Comparison of ENCODE assay signal across 21 cellular contexts in genomic region chr6:165770430-165771082, GRCh38.
DNase-seq lines count a peak whose midpoint lies in the region; ATAC-seq and TF ChIP-seq lines count a peak whose summit lies in the region.
"Had no signal": no experiment of that assay in that cellular context is flagged by ENCODE, and none has a peak within 500 bp of the region (broad histone marks: within the 10 kb centered on the region; RNA-seq: fewer than 3 reads in every experiment).

No MANE protein-coding gene starts in this region.

- H3K4me3 ChIP-seq in GM23338: no peak overlapping the region
- H3K4me3 ChIP-seq: PC-9 had no signal

- H3K27me3 Mint-ChIP-seq in GM23338 (ENCODE audit: insufficient read depth, low read depth, poor library complexity): peaks cover 10% of the 10 kb centered on the region
- H3K27me3 Mint-ChIP-seq in WTC11 (ENCODE audit: low read depth): peaks cover 32% of the 10 kb centered on the region
- peaks cover 3% of the 10 kb centered on the region for H3K27me3 Mint-ChIP-seq in endothelial cell (ENCODE audit: unreplicated experiment)
- peaks cover 31% of the 10 kb centered on the region for H3K27me3 Mint-ChIP-seq in activated naive CD8-positive, alpha-beta T cell treated with anti-CD3 and anti-CD28 coated beads, Interleukin-2, amount 50 U/mL, for 24 hours

- H3K27ac Mint-ChIP-seq in GM23338 (no peak overlapping the region), WTC11 (no peak overlapping the region), endothelial cell (ENCODE audit: unreplicated experiment) (peak overlapping the region; percentile 6)
- no peak overlapping the region for H3K27ac Mint-ChIP-seq in activated naive CD8-positive, alpha-beta T cell treated with anti-CD3 and anti-CD28 coated beads, Interleukin-2, amount 50 U/mL, for 24 hours
- H3K27ac Mint-ChIP-seq: CD4-positive, alpha-beta T cell had no signal

- no peak overlapping the region for H3K27ac ChIP-seq in GM23338 (ENCODE audit: low read depth)
- H3K27ac ChIP-seq: KMS-11, PC-9 had no signal

- no peaks in the 10 kb centered on the region for H3F3A ChIP-seq in GM23338 (replicated peaks; ENCODE audit: low read depth)

- peaks cover 7% of the 10 kb centered on the region; the same call in 1 of the 2 replicates for H3K27me3 ChIP-seq in GM23338 (ENCODE audit: insufficient read depth)

- H3K4me1 Mint-ChIP-seq in GM23338: peaks cover 17% of the 10 kb centered on the region
- H3K4me1 Mint-ChIP-seq in WTC11: peaks cover 5% of the 10 kb centered on the region
- peaks cover 25% of the 10 kb centered on the region for H3K4me1 Mint-ChIP-seq in endothelial cell (ENCODE audit: unreplicated experiment)
- peaks cover 8% of the 10 kb centered on the region for H3K4me1 Mint-ChIP-seq in activated naive CD8-positive, alpha-beta T cell treated with anti-CD3 and anti-CD28 coated beads, Interleukin-2, amount 50 U/mL, for 24 hours

- no peaks in the 10 kb centered on the region for H3K79me2 ChIP-seq in GM23338 (replicated peaks; ENCODE audit: insufficient read depth)

- peak; percentile 66 for ATAC-seq in GM23338
- peak; percentile 46 for ATAC-seq in WTC11
- ATAC-seq in activated naive CD8-positive, alpha-beta T cell treated with anti-CD3 and anti-CD28 coated beads, Interleukin-2, amount 50 U/mL, for 24 hours: no peak
- ATAC-seq: HCT116 had no signal

- H3K36me3 ChIP-seq in GM23338 (ENCODE audit: insufficient read depth): no peaks in the 10 kb centered on the region

- no peaks in the 10 kb centered on the region for H4K20me1 ChIP-seq in GM23338 (replicated peaks; ENCODE audit: insufficient read depth)

- H3K4me2 ChIP-seq in GM23338: no peak overlapping the region
- H3K4me2 ChIP-seq: KMS-11, PC-9, SK-N-SH had no signal

- CTCF ChIA-PET in WTC11 (lab: Charles Lee): interaction anchor here (0.9 kb wide), 1 partner anchor 43 kb away, joined by 4 read pairs; no protein-coding TSS in a partner anchor

- H3K4me1 ChIP-seq in GM23338 (ENCODE audit: insufficient read depth): 0 out of 2 replicates have a peak, but pooled peaks cover 2% of the 10 kb centered on the region

- H2AFZ ChIP-seq in GM23338: no peak overlapping the region
- H2AFZ ChIP-seq: PC-9 had no signal

- 0 out of 3 replicates have a peak, but pooled peaks cover 4% of the 10 kb centered on the region for H3K9me3 Mint-ChIP-seq in GM23338
- no peaks in the 10 kb centered on the region for H3K9me3 Mint-ChIP-seq in WTC11
- no peaks in the 10 kb centered on the region for H3K9me3 Mint-ChIP-seq in endothelial cell (ENCODE audit: unreplicated experiment)
- H3K9me3 Mint-ChIP-seq in activated naive CD8-positive, alpha-beta T cell treated with anti-CD3 and anti-CD28 coated beads, Interleukin-2, amount 50 U/mL, for 24 hours: no peaks in the 10 kb centered on the region
- H3K9me3 Mint-ChIP-seq: CD4-positive, alpha-beta T cell had no signal

- H3K36me3 Mint-ChIP-seq in GM23338 (ENCODE audit: low read depth): no peaks in the 10 kb centered on the region
- H3K36me3 Mint-ChIP-seq in WTC11: no peaks in the 10 kb centered on the region
- H3K36me3 Mint-ChIP-seq in endothelial cell (ENCODE audit: low read depth, unreplicated experiment): no peaks in the 10 kb centered on the region
- no peaks in the 10 kb centered on the region for H3K36me3 Mint-ChIP-seq in activated naive CD8-positive, alpha-beta T cell treated with anti-CD3 and anti-CD28 coated beads, Interleukin-2, amount 50 U/mL, for 24 hours (ENCODE audit: low read depth)

- peak; percentile 44 for DNase-seq in GM23338 (ENCODE audit: low spot score)
- peak; percentile 24 for DNase-seq in WTC11 (ENCODE audit: low spot score)
- DNase-seq in endothelial cell (ENCODE audit: low spot score): no peak
- peak; percentile 38 for DNase-seq in iPS DF 19.7 (ENCODE audit: low read depth, low spot score)
- no peak for DNase-seq in activated naive CD8-positive, alpha-beta T cell treated with anti-CD3 and anti-CD28 coated beads, Interleukin-2, amount 50 U/mL, for 24 hours
- no peak for DNase-seq in SIG-M5 treated with dmso at 0.1 percent for 504 hours (lab: John Stamatoyannopoulos, UW; ENCODE audit: unreplicated experiment)
- DNase-seq in DMS153 (lab: John Stamatoyannopoulos, UW): no peak
- no peak for DNase-seq in stimulated activated CD4-positive, alpha-beta T cell treated with anti-CD3 and anti-CD28 coated beads, Interleukin-4, amount 100 ng/mL, for 1 hour
- DNase-seq: CD4-positive, alpha-beta T cell; COR-L47; MV-4-11; NCI-H1105 treated with DMSO at 0.1 percent for 48 hours; NCI-H2081; NCI-H2171; NCI-H526 treated with DMSO at 0.1 percent for 48 hours; PC-9; RPMI8226; SHP77 treated with DMSO at 0.1 percent for 48 hours; SK-N-SH had no signal

- H3K4me3 Mint-ChIP-seq in GM23338: no peak overlapping the region
- H3K4me3 Mint-ChIP-seq in WTC11: no peak overlapping the region
- no peak overlapping the region for H3K4me3 Mint-ChIP-seq in endothelial cell (ENCODE audit: unreplicated experiment)
- H3K4me3 Mint-ChIP-seq in activated naive CD8-positive, alpha-beta T cell treated with anti-CD3 and anti-CD28 coated beads, Interleukin-2, amount 50 U/mL, for 24 hours: no peak overlapping the region
- H3K4me3 Mint-ChIP-seq: CD4-positive, alpha-beta T cell had no signal

- no peaks in the 10 kb centered on the region for H3K9me2 ChIP-seq in GM23338 (ENCODE audit: insufficient read depth)
- H3K9me2 ChIP-seq: SK-N-SH had no signal

- POLR2A ChIA-PET in WTC11 (lab: Charles Lee): no interaction called here

- TF ChIP-seq CTCF in GM23338 (conservative IDR thresholded peaks at IDR 0.05; ENCODE audit: low read depth in 2 of 2): peak; percentile 29 to 55
- TF ChIP-seq CTCF in WTC11 (IDR thresholded peaks at IDR 0.05): no peak
- no peak for TF ChIP-seq CTCF in endothelial cell (IDR thresholded peaks at IDR 0.05; ENCODE audit: unreplicated experiment)

TF ChIP-seq in GM23338, 12 proteins besides CTCF, POLR2A, EP300 and RAD21 (continues in another document):
- TF ChIP-seq STAT1 (IDR thresholded peaks at IDR 0.05; ENCODE audit: unreplicated experiment): no peak
- TF ChIP-seq REST (IDR thresholded peaks at IDR 0.05; ENCODE audit: unreplicated experiment): no peak
- no peak for TF ChIP-seq JUNB (IDR thresholded peaks at IDR 0.05; ENCODE audit: unreplicated experiment)
- TF ChIP-seq CREB1 (CRISPR knock-in tag; IDR thresholded peaks at IDR 0.05; ENCODE audit: low read depth): no peak
- no peak for TF ChIP-seq ZNF114 (CRISPR knock-in tag; IDR thresholded peaks at IDR 0.05)
- TF ChIP-seq POLR2AphosphoS5 (IDR thresholded peaks at IDR 0.05; ENCODE audit: low read depth): 0 out of 2 replicates have a peak, but pooled peaks have one; percentile 26

TF ChIP-seq in WTC11, 78 proteins besides CTCF, POLR2A, EP300 and RAD21:
- TF ChIP-seq TP53 (CRISPR knock-in tag; IDR thresholded peaks at IDR 0.05) (no peak), PREB (CRISPR knock-in tag; IDR thresholded peaks at IDR 0.05; ENCODE audit: borderline replicate concordance) (no peak), NFATC4 (CRISPR knock-in tag; IDR thresholded peaks at IDR 0.05) (no peak), FOXP1 (CRISPR knock-in tag; IDR thresholded peaks at IDR 0.05; ENCODE audit: borderline replicate concordance) (no peak), ZBTB21 (CRISPR knock-in tag; IDR thresholded peaks at IDR 0.05; ENCODE audit: borderline replicate concordance) (no peak), ZNF281 (CRISPR knock-in tag; IDR thresholded peaks at IDR 0.05) (no peak)

Comparison
In these comparisons a context has a peak if more than half of its experiments do, and no peak if none do; other contexts are left out.
1. DNase-seq: peak in GM23338 (single experiment), WTC11 (single experiment) and iPS DF 19.7 (single experiment); none in endothelial cell (single experiment), activated naive CD8-positive, alpha-beta T cell treated with anti-CD3 and anti-CD28 coated beads, Interleukin-2, amount 50 U/mL, for 24 hours (single experiment), SIG-M5 treated with dmso at 0.1 percent for 504 hours (single experiment), DMS153 (single experiment) and stimulated activated CD4-positive, alpha-beta T cell treated with anti-CD3 and anti-CD28 coated beads, Interleukin-4, amount 100 ng/mL, for 1 hour (single experiment).
2. CTCF ChIP-seq: peak in GM23338 (2 of 2); none in WTC11 (single experiment) and endothelial cell (single experiment).